In the genomic region with DNA sequence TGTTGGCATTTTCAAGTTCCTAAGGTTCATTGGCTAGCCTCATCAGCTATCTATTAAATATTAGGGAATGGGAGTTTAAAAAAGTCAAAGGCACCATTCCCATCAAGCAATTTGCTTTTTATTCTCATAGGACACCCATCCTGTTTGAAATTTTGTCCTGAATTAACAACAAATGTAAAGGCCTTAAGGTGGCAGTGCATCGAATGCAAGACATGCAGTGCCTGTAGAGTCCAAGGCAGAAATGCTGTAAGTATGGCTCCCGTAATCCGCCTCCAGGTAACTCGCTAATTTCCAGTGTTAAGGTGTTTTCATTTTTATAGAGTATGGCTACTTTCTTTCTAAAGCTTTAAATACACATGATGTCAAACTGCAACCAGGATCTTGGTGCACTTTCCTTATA, we compare ENCODE assay signal across 14 cellular contexts.
DNase-seq lines count a peak whose midpoint lies in the region; ATAC-seq and TF ChIP-seq lines count a peak whose summit lies in the region.
"Had no signal": no experiment of that assay in that cellular context is flagged by ENCODE, and none has a peak within 500 bp of the region (broad histone marks: within the 10 kb centered on the region; RNA-seq: fewer than 3 reads in every experiment).

No MANE protein-coding gene starts in this region.

- in situ Hi-C loops in transverse colon (cut with MboI; ENCODE audit: low pct_ligation_motif_present in 1 of 4, low pct_unique_long_range_greater_than_20kb in 1 of 4, low sequenced_read_pairs in 3 of 4): no loop called here

- H3K9me3 ChIP-seq in CD8-positive, alpha-beta memory T cell (ENCODE audit: low read length): no peaks in the 10 kb centered on the region
- H3K9me3 ChIP-seq in T-helper 17 cell (ENCODE audit: control insufficient read depth, low read length, poor library complexity, severe bottlenecking): no peaks in the 10 kb centered on the region
- no peaks in the 10 kb centered on the region for H3K9me3 ChIP-seq in naive thymus-derived CD4-positive, alpha-beta T cell (ENCODE audit: control insufficient read depth in 2 of 3, low read length in 3 of 3)
- H3K9me3 ChIP-seq in transverse colon: no peaks in the 10 kb centered on the region
- no peaks in the 10 kb centered on the region for H3K9me3 ChIP-seq in SJCRH30 (replicated peaks)

- no peak for TF ChIP-seq POLR2A in transverse colon (IDR thresholded peaks at IDR 0.05)

- POLR2A ChIA-PET in CD8-positive, alpha-beta memory T cell (lab: Charles Lee): no interaction called here
- POLR2A ChIA-PET in naive thymus-derived CD4-positive, alpha-beta T cell (lab: Charles Lee): no interaction called here

- no peaks in the 10 kb centered on the region for H3K36me3 ChIP-seq in CD8-positive, alpha-beta memory T cell (ENCODE audit: insufficient read depth, low read length)
- no peaks in the 10 kb centered on the region for H3K36me3 ChIP-seq in naive thymus-derived CD4-positive, alpha-beta T cell (ENCODE audit: control insufficient read depth in 2 of 3, insufficient read depth in 3 of 3, low read length in 3 of 3)
- H3K36me3 ChIP-seq in transverse colon (peaks cover 0 to 8% (median 0%) of the 10 kb centered on the region in 4 donors), SJCRH30 (peaks cover 3% of the 10 kb centered on the region; the same call in 1 of the 2 replicates)

- no peaks in the 10 kb centered on the region for H3K27me3 Mint-ChIP-seq in CD8-positive, alpha-beta memory T cell
- no peaks in the 10 kb centered on the region for H3K27me3 Mint-ChIP-seq in T-helper 17 cell
- H3K27me3 Mint-ChIP-seq in naive thymus-derived CD4-positive, alpha-beta T cell: no peaks in the 10 kb centered on the region

- H3K27ac ChIP-seq in C4-2B (no peak overlapping the region), transverse colon (no peak overlapping the region), SJCRH30 (no peak overlapping the region), coronary artery (no peak overlapping the region)
- H3K27ac ChIP-seq in CD8-positive, alpha-beta memory T cell (ENCODE audit: low read depth, low read length): no peak overlapping the region
- H3K27ac ChIP-seq in naive thymus-derived CD4-positive, alpha-beta T cell (ENCODE audit: low read depth, low read length): no peak overlapping the region

- 94 to 100% methylated on average over 3 to 4 of the region's 4 CpGs for WGBS in transverse colon (ENCODE audit: low coverage in 1 of 2), 2 donors

- peaks cover 30 to 39% (median 35%) of the 10 kb centered on the region in 3 donors for H3K4me1 Mint-ChIP-seq in CD8-positive, alpha-beta memory T cell
- H3K4me1 Mint-ChIP-seq in T-helper 17 cell: peaks cover 22% of the 10 kb centered on the region
- peaks cover 19 to 57% (median 46%) of the 10 kb centered on the region in 7 donors for H3K4me1 Mint-ChIP-seq in naive thymus-derived CD4-positive, alpha-beta T cell

- TF ChIP-seq EP300 in transverse colon (IDR thresholded peaks at IDR 0.05; ENCODE audit: low read depth): no peak

- TF ChIP-seq CTCF in C4-2B (conservative IDR thresholded peaks at IDR 0.05) (peak; percentile 13), transverse colon (IDR thresholded peaks at IDR 0.05) (no peak), coronary artery (IDR thresholded peaks at IDR 0.05) (no peak)

- peaks cover 26% of the 10 kb centered on the region for H3K4me1 ChIP-seq in CD8-positive, alpha-beta memory T cell (ENCODE audit: insufficient read depth, low read length)
- peaks cover 6 to 15% of the 10 kb centered on the region in 2 donors for H3K4me1 ChIP-seq in naive thymus-derived CD4-positive, alpha-beta T cell (ENCODE audit: control insufficient read depth in 2 of 2, insufficient read depth in 2 of 2, low read length in 2 of 2)
- H3K4me1 ChIP-seq in transverse colon: peaks cover 3 to 41% (median 18%) of the 10 kb centered on the region in 4 donors
- peaks cover 16% of the 10 kb centered on the region for H3K4me1 ChIP-seq in SJCRH30

- CTCF ChIA-PET in CD8-positive, alpha-beta memory T cell (lab: Charles Lee): no interaction called here
- CTCF ChIA-PET in naive thymus-derived CD4-positive, alpha-beta T cell (lab: Charles Lee): no interaction called here

- no peaks in the 10 kb centered on the region for H3K9me3 Mint-ChIP-seq in CD8-positive, alpha-beta memory T cell
- peaks cover 0 to 7% (median 3%) of the 10 kb centered on the region in 11 donors for H3K9me3 Mint-ChIP-seq in naive thymus-derived CD4-positive, alpha-beta T cell

- peaks cover 0 to 29% (median 19%) of the 10 kb centered on the region in 3 donors for H3K36me3 Mint-ChIP-seq in CD8-positive, alpha-beta memory T cell
- H3K36me3 Mint-ChIP-seq in T-helper 17 cell (ENCODE audit: low read depth): peaks cover 1% of the 10 kb centered on the region
- H3K36me3 Mint-ChIP-seq in naive thymus-derived CD4-positive, alpha-beta T cell: peaks cover 9 to 29% (median 22%) of the 10 kb centered on the region in 5 donors

- no peak overlapping the region for H3K4me3 ChIP-seq in CD8-positive, alpha-beta memory T cell (ENCODE audit: low read length)
- no peak overlapping the region for H3K4me3 ChIP-seq in naive thymus-derived CD4-positive, alpha-beta T cell (ENCODE audit: low read length)
- H3K4me3 ChIP-seq in transverse colon (no peak overlapping the region), SJCRH30 (no peak overlapping the region), coronary artery (no peak overlapping the region)

- no peaks in the 10 kb centered on the region for H3K27me3 ChIP-seq in CD8-positive, alpha-beta memory T cell (ENCODE audit: insufficient read depth, low read length, poor library complexity, severe bottlenecking)
- H3K27me3 ChIP-seq in naive thymus-derived CD4-positive, alpha-beta T cell (ENCODE audit: control insufficient read depth in 2 of 2, insufficient read depth in 2 of 2, low read length in 2 of 2): no peaks in the 10 kb centered on the region
- H3K27me3 ChIP-seq in transverse colon: no peaks in the 10 kb centered on the region
- no peaks in the 10 kb centered on the region for H3K27me3 ChIP-seq in SJCRH30

- peak overlapping the region in 5 of 8 donors; percentile 17 to 93 (median 46) for H3K27ac Mint-ChIP-seq in CD8-positive, alpha-beta memory T cell
- H3K27ac Mint-ChIP-seq in T-helper 17 cell: peak overlapping the region; percentile 93
- H3K27ac Mint-ChIP-seq in naive thymus-derived CD4-positive, alpha-beta T cell: peak overlapping the region in 8 of 9 donors; percentile 91 to 97 (median 94)

- intact Hi-C loops in naive thymus-derived CD4-positive, alpha-beta T cell (cut with micrococcal nuclease): no loop called here
- intact Hi-C loops in transverse colon (cut with DNase I; ENCODE audit: low total_unique reads): no loop called here

- no peak for ATAC-seq in T-helper 17 cell
- ATAC-seq in naive thymus-derived CD4-positive, alpha-beta T cell: no peak

- H3K4me3 Mint-ChIP-seq in CD8-positive, alpha-beta memory T cell: peak overlapping the region in 2 of 7 donors; percentile 0 to 79
- no peak overlapping the region for H3K4me3 Mint-ChIP-seq in T-helper 17 cell
- peak overlapping the region in 5 of 10 donors; percentile 10 to 79 (median 71) for H3K4me3 Mint-ChIP-seq in naive thymus-derived CD4-positive, alpha-beta T cell

- no peak for DNase-seq in CD8-positive, alpha-beta memory T cell
- no peak for DNase-seq in T-helper 17 cell
- no peak for DNase-seq in naive thymus-derived CD4-positive, alpha-beta T cell
- no peak for DNase-seq in transverse colon
- no peak for DNase-seq in SJCRH30
- DNase-seq in NCI-H2029 (lab: John Stamatoyannopoulos, UW): no peak
- no peak for DNase-seq in coronary artery (ENCODE audit: low spot score)
- DNase-seq: KG1; NCI-H1092 treated with DMSO at 0.1 percent for 48 hours; NCI-H1694 treated with DMSO at 0.1 percent for 48 hours; NCI-H446 treated with DMSO at 0.1 percent for 48 hours; NK-92 treated with Interleukin-12 subunit alpha and Interleukin-12 subunit beta, amount 100 ng/mL, for 24 hours; RPMI8226 had no signal
